In genomic region chr11:44029507-44029845, GRCh38 we compare ENCODE assay signal across 18 cellular contexts. TPM values are rescaled to one million over a fixed set of nuclear protein-coding genes. Genes with fewer than 3 reads are reported as not detected.
DNase-seq lines count a peak whose midpoint lies in the region; FAIRE-seq and TF ChIP-seq lines count a peak whose summit lies in the region.
"Had no signal": no experiment of that assay in that cellular context is flagged by ENCODE, and none has a peak within 500 bp of the region (broad histone marks: within the 10 kb centered on the region; RNA-seq: fewer than 3 reads in every experiment).

No MANE protein-coding gene starts in this region.

- H3K4me1 ChIP-seq in right atrium auricular region (peaks cover 0 to 37% of the 10 kb centered on the region in 2 donors), mesenchymal stem cell (ENCODE audit: control insufficient read depth, insufficient read depth, low read depth, low read length) (peaks cover 6% of the 10 kb centered on the region), ovary (ENCODE audit: insufficient read depth) (peaks cover 19% of the 10 kb centered on the region)
- H3K4me1 ChIP-seq: BLaER1 treated with 17β-estradiol and CSF1 and Interleukin-3, amounts not matched to agents 10 nM and 100 nM had no signal

- H3K4me3 ChIP-seq in right atrium auricular region (no peak overlapping the region), mesenchymal stem cell (ENCODE audit: insufficient read depth in 1 of 2, low read depth in 1 of 2, low read length in 2 of 2) (no peak overlapping the region), ovary (no peak overlapping the region)
- H3K4me3 ChIP-seq: BLaER1 treated with 17β-estradiol and CSF1 and Interleukin-3, amounts not matched to agents 10 nM and 100 nM; MG63 had no signal

- no peak for TF ChIP-seq POLR2A in ovary (IDR thresholded peaks at IDR 0.05)

- H2BK15ac ChIP-seq in mesenchymal stem cell (ENCODE audit: low read depth, poor library complexity, severe bottlenecking): no peak overlapping the region

- no peak overlapping the region for H3K4me3 Mint-ChIP-seq in activated CD4-positive, alpha-beta memory T cell treated with anti-CD3 and anti-CD28 coated beads, Interleukin-2, amount 10 ng/mL, durations not matched to agents 7 days and 5 days
- H3K4me3 Mint-ChIP-seq: HFFc6 had no signal

- no peak overlapping the region for H3K27ac Mint-ChIP-seq in activated CD4-positive, alpha-beta memory T cell treated with anti-CD3 and anti-CD28 coated beads, Interleukin-2, amount 10 ng/mL, durations not matched to agents 7 days and 5 days
- H3K27ac Mint-ChIP-seq: CD8-positive, alpha-beta memory T cell had no signal

- H3K18ac ChIP-seq in mesenchymal stem cell (ENCODE audit: low read depth in 1 of 2, low read length in 2 of 2): no peak overlapping the region

- peak; percentile 44 for DNase-seq in right atrium auricular region (ENCODE audit: low spot score)
- no peak for DNase-seq in cardiac septum (ENCODE audit: low spot score)
- no peak for DNase-seq in mesenchymal stem cell
- no peak for DNase-seq in ovary
- no peak for DNase-seq in NCI-H1105 (lab: John Stamatoyannopoulos, UW)
- DNase-seq in NCI-H2081 treated with DMSO at 0.1 percent for 48 hours (lab: John Stamatoyannopoulos, UW): no peak
- DNase-seq in HTR-8/SVneo (ENCODE audit: insufficient read length, low spot score): no peak
- DNase-seq in activated CD4-positive, alpha-beta memory T cell treated with anti-CD3 and anti-CD28 coated beads, Interleukin-2, amount 10 ng/mL, durations not matched to agents 7 days and 5 days: no peak
- DNase-seq: CD8-positive, alpha-beta memory T cell; GF-D8; HFFc6; Karpas-422; MG63; NCI-H1092 had no signal

- H3K9ac ChIP-seq in mesenchymal stem cell (ENCODE audit: low read length): peak overlapping the region; percentile 55
- H3K9ac ChIP-seq: BLaER1 treated with 17β-estradiol and CSF1 and Interleukin-3, amounts not matched to agents 10 nM and 100 nM had no signal

- no peak overlapping the region for H2BK5ac ChIP-seq in mesenchymal stem cell (ENCODE audit: low read depth, low read length, poor library complexity, severe bottlenecking)

- CTCF ChIA-PET in activated CD4-positive, alpha-beta memory T cell treated with anti-CD3 and anti-CD28 coated beads, Interleukin-2, amount 10 ng/mL, durations not matched to agents 7 days and 5 days (lab: Charles Lee): no interaction called here

- no peaks in the 10 kb centered on the region for H3K36me3 Mint-ChIP-seq in activated CD4-positive, alpha-beta memory T cell treated with anti-CD3 and anti-CD28 coated beads, Interleukin-2, amount 10 ng/mL, durations not matched to agents 7 days and 5 days (ENCODE audit: low read depth)

- no peak overlapping the region for H2AFZ ChIP-seq in mesenchymal stem cell (ENCODE audit: low read depth, low read length)

- H3K27me3 Mint-ChIP-seq in activated CD4-positive, alpha-beta memory T cell treated with anti-CD3 and anti-CD28 coated beads, Interleukin-2, amount 10 ng/mL, durations not matched to agents 7 days and 5 days: peaks cover 16% of the 10 kb centered on the region

- H2BK12ac ChIP-seq in mesenchymal stem cell (ENCODE audit: low read length in 2 of 2): peak overlapping the region in 1 of 2 experiments; percentile 76

- no peak overlapping the region for H3K4me2 ChIP-seq in mesenchymal stem cell (ENCODE audit: low read length, poor library complexity, severe bottlenecking)
- H3K4me2 ChIP-seq: BLaER1 treated with 17β-estradiol and CSF1 and Interleukin-3, amounts not matched to agents 10 nM and 100 nM had no signal

- no peak overlapping the region for H3K23ac ChIP-seq in mesenchymal stem cell (ENCODE audit: low read length in 2 of 2)

- H2AK5ac ChIP-seq in mesenchymal stem cell (ENCODE audit: low read length, severe bottlenecking): no peak overlapping the region

- no peak for TF ChIP-seq EP300 in ovary (IDR thresholded peaks at IDR 0.05)

- H3K9me3 ChIP-seq in right atrium auricular region (peaks cover 0 to 10% of the 10 kb centered on the region in 2 donors), mesenchymal stem cell (ENCODE audit: control insufficient read depth, low read length) (peaks cover 24% of the 10 kb centered on the region), ovary (no peaks in the 10 kb centered on the region)

- no peak for FAIRE-seq in HTR-8/SVneo (lab: Jason Lieb, UNC)
- FAIRE-seq: A204.1, GM12892, H54 had no signal

- no peaks in the 10 kb centered on the region for H3K79me1 ChIP-seq in mesenchymal stem cell (replicated peaks; ENCODE audit: low read length, poor library complexity, severe bottlenecking)

- H3K27ac ChIP-seq in right atrium auricular region: peak overlapping the region in 1 of 2 donors; percentile 37
- H3K27ac ChIP-seq in mesenchymal stem cell (ENCODE audit: low read length, poor library complexity, severe bottlenecking): no peak overlapping the region
- peak overlapping the region; percentile 22 to 97 for H3K27ac ChIP-seq in ovary
- H3K27ac ChIP-seq: BLaER1 treated with 17β-estradiol and CSF1 and Interleukin-3, amounts not matched to agents 10 nM and 100 nM had no signal

- no peak overlapping the region for H4K91ac ChIP-seq in mesenchymal stem cell (ENCODE audit: low read length)

- no peaks in the 10 kb centered on the region for H3K27me3 ChIP-seq in right atrium auricular region
- H3K27me3 ChIP-seq in mesenchymal stem cell (ENCODE audit: control insufficient read depth in 1 of 2, insufficient read depth in 1 of 2, low read length in 2 of 2): peaks cover 0 to 54% of the 10 kb centered on the region in 2 experiments
- no peaks in the 10 kb centered on the region for H3K27me3 ChIP-seq in ovary
- H3K27me3 ChIP-seq: BLaER1 treated with 17β-estradiol and CSF1 and Interleukin-3, amounts not matched to agents 10 nM and 100 nM; MG63 had no signal

- H3K9me3 Mint-ChIP-seq in activated CD4-positive, alpha-beta memory T cell treated with anti-CD3 and anti-CD28 coated beads, Interleukin-2, amount 10 ng/mL, durations not matched to agents 7 days and 5 days: no peaks in the 10 kb centered on the region

- intact Hi-C loops in cardiac septum (cut with DNase I): no loop called here
- intact Hi-C loops in ovary (cut with DNase I): loop anchor here in 1 of 4 donors (5.0 kb wide), 1 partner anchor 37 kb away; no protein-coding TSS in a partner anchor

- WGBS in mesenchymal stem cell: 62% methylated on average over 1 of the region's 1 CpG
- 84 to 95% (median 85%) methylated on average over 1 of the region's 1 CpG for WGBS in ovary, 3 donors

- H3K36me3 ChIP-seq in right atrium auricular region (no peaks in the 10 kb centered on the region), mesenchymal stem cell (ENCODE audit: control insufficient read depth in 1 of 2, insufficient read depth in 2 of 2, low read depth in 1 of 2, low read length in 2 of 2) (no peaks in the 10 kb centered on the region), ovary (no peaks in the 10 kb centered on the region)
- H3K36me3 ChIP-seq: BLaER1 treated with 17β-estradiol and CSF1 and Interleukin-3, amounts not matched to agents 10 nM and 100 nM; MG63 had no signal

- TF ChIP-seq CTCF in right atrium auricular region (IDR thresholded peaks at IDR 0.05): no peak
- no peak for TF ChIP-seq CTCF in ovary (IDR thresholded peaks at IDR 0.05)

- H3K14ac ChIP-seq in mesenchymal stem cell (ENCODE audit: low read length in 2 of 2): no peak overlapping the region

- POLR2A ChIA-PET in activated CD4-positive, alpha-beta memory T cell treated with anti-CD3 and anti-CD28 coated beads, Interleukin-2, amount 10 ng/mL, durations not matched to agents 7 days and 5 days (lab: Charles Lee): no interaction called here

- peak overlapping the region in 1 of 2 experiments; percentile 32 for H3K4ac ChIP-seq in mesenchymal stem cell (ENCODE audit: low read depth in 1 of 2, low read length in 2 of 2)

- H2BK120ac ChIP-seq in mesenchymal stem cell (ENCODE audit: low read depth, low read length): no peak overlapping the region

- no peak overlapping the region for H4K8ac ChIP-seq in mesenchymal stem cell (ENCODE audit: low read length)

- no peaks in the 10 kb centered on the region for H3K4me1 Mint-ChIP-seq in activated CD4-positive, alpha-beta memory T cell treated with anti-CD3 and anti-CD28 coated beads, Interleukin-2, amount 10 ng/mL, durations not matched to agents 7 days and 5 days
- H3K4me1 Mint-ChIP-seq: CD8-positive, alpha-beta memory T cell had no signal

RNA-seq across cellular contexts. Expression of gene ACCSL, which starts 18.3 kb away (rescaled TPM):
- total RNA-seq in right atrium auricular region (not detected), cardiac septum (not detected), ovary (not detected)
- polyA plus RNA-seq in mesenchymal stem cell (2013, experiment 1 of 2): not detected
- polyA plus RNA-seq in mesenchymal stem cell (2013, experiment 2 of 2): not detected
- under 1 TPM; 0.05 to 0.67 TPM for polyA plus RNA-seq in ovary
- total RNA-seq in activated CD4-positive, alpha-beta memory T cell treated with anti-CD3 and anti-CD28 coated beads, Interleukin-2, amount 10 ng/mL, durations not matched to agents 7 days and 5 days: not detected
- total RNA-seq: CD8-positive, alpha-beta memory T cell; HFFc6 had no signal
- polyA plus RNA-seq: CD8-positive, alpha-beta memory T cell had no signal

RNA-seq across cellular contexts. Expression of gene ACCS, which starts 36.6 kb away (rescaled TPM):
- 1 to 10 TPM; 2.3 to 6.1 TPM for total RNA-seq in right atrium auricular region
- total RNA-seq in cardiac septum: 12.0 TPM
- polyA plus RNA-seq in mesenchymal stem cell (2013, experiment 1 of 2): 7.4 TPM
- 7.0 TPM for polyA plus RNA-seq in mesenchymal stem cell (2013, experiment 2 of 2)
- total RNA-seq in ovary: 10 to 100 TPM; 11.2 to 32.4 (median 26.4) TPM
- polyA plus RNA-seq in ovary: 10 to 100 TPM; 21.4 to 39.8 TPM
- total RNA-seq in activated CD4-positive, alpha-beta memory T cell treated with anti-CD3 and anti-CD28 coated beads, Interleukin-2, amount 10 ng/mL, durations not matched to agents 7 days and 5 days: 10 to 100 TPM; 38.8 to 41.1 TPM
